In the genomic region with DNA sequence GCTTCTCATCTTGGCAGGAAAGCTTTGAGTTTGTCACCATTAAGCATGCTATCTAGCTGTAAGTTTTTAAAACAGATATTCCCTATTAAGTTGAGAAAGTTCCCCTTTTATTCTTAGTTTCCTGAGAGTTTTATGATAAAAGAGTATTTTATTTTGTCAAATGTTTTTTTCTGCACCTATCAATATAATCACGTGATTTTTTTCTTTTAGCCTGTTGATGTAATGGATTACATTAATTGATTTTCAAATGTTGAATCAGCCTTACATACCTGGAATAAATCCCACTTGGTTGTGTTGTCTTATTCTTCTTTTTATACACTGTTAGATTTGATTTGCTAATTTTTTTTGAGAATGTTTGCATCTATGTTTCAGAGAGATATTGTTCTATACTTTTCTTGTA, we compare ENCODE assay signal across 6 cellular contexts.
"Had no signal": no experiment of that assay in that cellular context is flagged by ENCODE, and none has a peak within 500 bp of the region (broad histone marks: within the 10 kb centered on the region; RNA-seq: fewer than 3 reads in every experiment).

No MANE protein-coding gene starts in this region.

- H3K27ac ChIP-seq: HL-60, KMS-11 had no signal

- DNase-seq: IMR-90, KBM-7, KG1 had no signal

- H3K9ac ChIP-seq: KMS-11 had no signal

- FAIRE-seq: HTR-8/SVneo had no signal

- H3K4me2 ChIP-seq: KMS-11 had no signal
